1 cellular context compared by ENCODE assay signal in the genomic region with DNA sequence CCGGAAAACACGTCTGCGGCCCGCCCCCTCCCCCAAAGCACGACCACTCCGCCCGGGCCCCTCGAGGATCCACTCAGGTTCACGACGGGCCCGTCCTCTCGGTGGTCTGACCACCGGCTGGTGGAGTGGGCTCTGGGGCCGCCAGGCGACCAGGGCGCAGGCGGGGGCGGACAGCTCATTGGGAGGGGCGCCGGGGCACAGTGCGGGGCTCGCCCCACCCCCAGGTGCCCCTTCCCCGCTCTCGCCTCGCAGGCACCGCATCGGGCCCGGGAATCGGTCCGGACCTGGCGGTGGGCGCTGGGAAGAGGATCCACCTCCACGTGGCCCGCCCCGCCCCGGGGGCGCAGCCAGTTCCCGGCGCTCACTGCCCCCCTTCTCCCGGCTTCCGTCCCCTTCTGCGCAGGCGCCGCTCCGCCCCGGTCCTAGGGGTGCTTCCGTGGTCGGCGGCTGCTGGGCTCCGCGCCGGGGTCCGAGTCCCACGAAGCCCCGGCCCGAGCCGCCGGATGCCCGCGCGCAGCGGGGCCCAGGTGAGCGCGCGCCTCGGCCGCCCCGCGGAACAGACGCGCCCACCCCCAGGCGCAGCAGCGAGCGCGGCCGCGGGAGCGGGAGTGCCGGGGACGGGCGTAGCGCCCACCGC.
TF ChIP-seq lines count a peak whose summit lies in the region.

A gene with protein sequence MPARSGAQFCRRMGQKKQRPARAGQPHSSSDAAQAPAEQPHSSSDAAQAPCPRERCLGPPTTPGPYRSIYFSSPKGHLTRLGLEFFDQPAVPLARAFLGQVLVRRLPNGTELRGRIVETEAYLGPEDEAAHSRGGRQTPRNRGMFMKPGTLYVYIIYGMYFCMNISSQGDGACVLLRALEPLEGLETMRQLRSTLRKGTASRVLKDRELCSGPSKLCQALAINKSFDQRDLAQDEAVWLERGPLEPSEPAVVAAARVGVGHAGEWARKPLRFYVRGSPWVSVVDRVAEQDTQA (plus strand): TSS at position 419 of the 637 bp plus-strand sequence. CDS start 85 bp downstream, at position 504.

TF ChIP-seq in HepG2, 621 proteins besides CTCF, POLR2A, EP300 and RAD21 (continued from another document and continues in another):
- TF ChIP-seq, protein P1, sequence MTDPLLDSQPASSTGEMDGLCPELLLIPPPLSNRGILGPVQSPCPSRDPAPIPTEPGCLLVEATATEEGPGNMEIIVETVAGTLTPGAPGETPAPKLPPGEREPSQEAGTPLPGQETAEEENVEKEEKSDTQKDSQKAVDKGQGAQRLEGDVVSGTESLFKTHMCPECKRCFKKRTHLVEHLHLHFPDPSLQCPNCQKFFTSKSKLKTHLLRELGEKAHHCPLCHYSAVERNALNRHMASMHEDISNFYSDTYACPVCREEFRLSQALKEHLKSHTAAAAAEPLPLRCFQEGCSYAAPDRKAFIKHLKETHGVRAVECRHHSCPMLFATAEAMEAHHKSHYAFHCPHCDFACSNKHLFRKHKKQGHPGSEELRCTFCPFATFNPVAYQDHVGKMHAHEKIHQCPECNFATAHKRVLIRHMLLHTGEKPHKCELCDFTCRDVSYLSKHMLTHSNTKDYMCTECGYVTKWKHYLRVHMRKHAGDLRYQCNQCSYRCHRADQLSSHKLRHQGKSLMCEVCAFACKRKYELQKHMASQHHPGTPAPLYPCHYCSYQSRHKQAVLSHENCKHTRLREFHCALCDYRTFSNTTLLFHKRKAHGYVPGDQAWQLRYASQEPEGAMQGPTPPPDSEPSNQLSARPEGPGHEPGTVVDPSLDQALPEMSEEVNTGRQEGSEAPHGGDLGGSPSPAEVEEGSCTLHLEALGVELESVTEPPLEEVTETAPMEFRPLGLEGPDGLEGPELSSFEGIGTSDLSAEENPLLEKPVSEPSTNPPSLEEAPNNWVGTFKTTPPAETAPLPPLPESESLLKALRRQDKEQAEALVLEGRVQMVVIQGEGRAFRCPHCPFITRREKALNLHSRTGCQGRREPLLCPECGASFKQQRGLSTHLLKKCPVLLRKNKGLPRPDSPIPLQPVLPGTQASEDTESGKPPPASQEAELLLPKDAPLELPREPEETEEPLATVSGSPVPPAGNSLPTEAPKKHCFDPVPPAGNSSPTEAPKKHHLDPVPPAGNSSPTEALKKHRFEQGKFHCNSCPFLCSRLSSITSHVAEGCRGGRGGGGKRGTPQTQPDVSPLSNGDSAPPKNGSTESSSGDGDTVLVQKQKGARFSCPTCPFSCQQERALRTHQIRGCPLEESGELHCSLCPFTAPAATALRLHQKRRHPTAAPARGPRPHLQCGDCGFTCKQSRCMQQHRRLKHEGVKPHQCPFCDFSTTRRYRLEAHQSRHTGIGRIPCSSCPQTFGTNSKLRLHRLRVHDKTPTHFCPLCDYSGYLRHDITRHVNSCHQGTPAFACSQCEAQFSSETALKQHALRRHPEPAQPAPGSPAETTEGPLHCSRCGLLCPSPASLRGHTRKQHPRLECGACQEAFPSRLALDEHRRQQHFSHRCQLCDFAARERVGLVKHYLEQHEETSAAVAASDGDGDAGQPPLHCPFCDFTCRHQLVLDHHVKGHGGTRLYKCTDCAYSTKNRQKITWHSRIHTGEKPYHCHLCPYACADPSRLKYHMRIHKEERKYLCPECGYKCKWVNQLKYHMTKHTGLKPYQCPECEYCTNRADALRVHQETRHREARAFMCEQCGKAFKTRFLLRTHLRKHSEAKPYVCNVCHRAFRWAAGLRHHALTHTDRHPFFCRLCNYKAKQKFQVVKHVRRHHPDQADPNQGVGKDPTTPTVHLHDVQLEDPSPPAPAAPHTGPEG (CRISPR knock-in tag; IDR thresholded peaks at IDR 0.05), result no peak
- TF ChIP-seq FOXK1 (CRISPR knock-in tag; IDR thresholded peaks at IDR 0.05; ENCODE audit: borderline replicate concordance, low read depth) (0 out of 2 replicates have a peak, but pooled peaks have one; percentile 13), ZNF44 (CRISPR knock-in tag; IDR thresholded peaks at IDR 0.05) (no peak), ZNF180 (CRISPR knock-in tag; IDR thresholded peaks at IDR 0.05; ENCODE audit: borderline replicate concordance, low read depth) (no peak), ZMYM2 (CRISPR knock-in tag; IDR thresholded peaks at IDR 0.05) (0 out of 2 replicates have a peak, but pooled peaks have one; percentile 7), ZNF292 (CRISPR knock-in tag; IDR thresholded peaks at IDR 0.05; ENCODE audit: borderline replicate concordance, low read depth) (no peak), ZFP62 (CRISPR knock-in tag; IDR thresholded peaks at IDR 0.05) (no peak), BRCA1 (CRISPR knock-in tag; IDR thresholded peaks at IDR 0.05) (no peak), EHMT2 (IDR thresholded peaks at IDR 0.05; ENCODE audit: borderline replicate concordance, low read depth, low read length) (no peak), SMAD9 (CRISPR knock-in tag; IDR thresholded peaks at IDR 0.05) (no peak), HNF4G (IDR thresholded peaks at IDR 0.05; ENCODE audit: borderline replicate concordance, low read depth, low read length) (no peak), HNF4G (CRISPR knock-in tag; IDR thresholded peaks at IDR 0.05; ENCODE audit: borderline replicate concordance, low read depth) (no peak), ETV6 (CRISPR knock-in tag; conservative IDR thresholded peaks at IDR 0.05) (no peak), BHLHE40 (IDR thresholded peaks at IDR 0.05; ENCODE audit: low read length) (no peak), NR2C2 (CRISPR knock-in tag; IDR thresholded peaks at IDR 0.05; ENCODE audit: borderline replicate concordance) (peak; percentile 24; the same call in 1 of the 2 replicates), FOXC1 (CRISPR knock-in tag; IDR thresholded peaks at IDR 0.05; ENCODE audit: borderline replicate concordance) (no peak), ZNF225 (CRISPR knock-in tag; IDR thresholded peaks at IDR 0.05) (no peak), ZSCAN21 (CRISPR knock-in tag; IDR thresholded peaks at IDR 0.05; ENCODE audit: borderline replicate concordance) (no peak; the same call in 1 of the 2 replicates), ZMAT3 (CRISPR knock-in tag; conservative IDR thresholded peaks at IDR 0.05) (no peak; the same call in 1 of the 2 replicates), PCBP2 (optimal IDR thresholded peaks at IDR 0.05; ENCODE audit: low read depth, low read length, poor library complexity, severe bottlenecking) (no peak), NFRKB (IDR thresholded peaks at IDR 0.05) (no peak), TARDBP (CRISPR knock-in tag; IDR thresholded peaks at IDR 0.05) (no peak), NCOR1 (IDR thresholded peaks at IDR 0.05; ENCODE audit: borderline replicate concordance, low read length) (no peak), ZFP36L2 (CRISPR knock-in tag; IDR thresholded peaks at IDR 0.05) (no peak), ZNF891 (CRISPR knock-in tag; IDR thresholded peaks at IDR 0.05) (no peak), ZNF629 (CRISPR knock-in tag; conservative IDR thresholded peaks at IDR 0.05) (no peak), DNMT1 (CRISPR knock-in tag; IDR thresholded peaks at IDR 0.05) (no peak), TSC22D2 (CRISPR knock-in tag; IDR thresholded peaks at IDR 0.05; ENCODE audit: borderline replicate concordance) (no peak), RORA (CRISPR knock-in tag; IDR thresholded peaks at IDR 0.05) (no peak), IKZF4 (CRISPR knock-in tag; IDR thresholded peaks at IDR 0.05; ENCODE audit: borderline replicate concordance, low read depth, not compliant biosample characterization) (no peak), SPEN (CRISPR knock-in tag; IDR thresholded peaks at IDR 0.05; ENCODE audit: low read depth) (peak; percentile 74; the same call in 1 of the 2 replicates), ZFP90 (CRISPR knock-in tag; IDR thresholded peaks at IDR 0.05; ENCODE audit: borderline replicate concordance) (0 out of 2 replicates have a peak, but pooled peaks have one; percentile 59), KDM1A (CRISPR knock-in tag; IDR thresholded peaks at IDR 0.05) (no peak), U2AF2 (IDR thresholded peaks at IDR 0.05; ENCODE audit: low read depth, low read length) (no peak), NFE2 (CRISPR knock-in tag; IDR thresholded peaks at IDR 0.05) (no peak), ESRRA (CRISPR knock-in tag; IDR thresholded peaks at IDR 0.05; ENCODE audit: low read depth) (no peak), GFI1 (CRISPR knock-in tag; IDR thresholded peaks at IDR 0.05; ENCODE audit: borderline replicate concordance) (no peak), MED1 (CRISPR knock-in tag; IDR thresholded peaks at IDR 0.05) (peak; percentile 58; the same call in 1 of the 2 replicates), WIZ (CRISPR knock-in tag; IDR thresholded peaks at IDR 0.05) (no peak), ZNF607 (CRISPR knock-in tag; IDR thresholded peaks at IDR 0.05; ENCODE audit: borderline replicate concordance) (no peak; the same call in 1 of the 2 replicates)
- TF ChIP-seq, protein P2, sequence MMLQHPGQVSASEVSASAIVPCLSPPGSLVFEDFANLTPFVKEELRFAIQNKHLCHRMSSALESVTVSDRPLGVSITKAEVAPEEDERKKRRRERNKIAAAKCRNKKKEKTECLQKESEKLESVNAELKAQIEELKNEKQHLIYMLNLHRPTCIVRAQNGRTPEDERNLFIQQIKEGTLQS (CRISPR knock-in tag; IDR thresholded peaks at IDR 0.05), result no peak
- TF ChIP-seq, protein P3, sequence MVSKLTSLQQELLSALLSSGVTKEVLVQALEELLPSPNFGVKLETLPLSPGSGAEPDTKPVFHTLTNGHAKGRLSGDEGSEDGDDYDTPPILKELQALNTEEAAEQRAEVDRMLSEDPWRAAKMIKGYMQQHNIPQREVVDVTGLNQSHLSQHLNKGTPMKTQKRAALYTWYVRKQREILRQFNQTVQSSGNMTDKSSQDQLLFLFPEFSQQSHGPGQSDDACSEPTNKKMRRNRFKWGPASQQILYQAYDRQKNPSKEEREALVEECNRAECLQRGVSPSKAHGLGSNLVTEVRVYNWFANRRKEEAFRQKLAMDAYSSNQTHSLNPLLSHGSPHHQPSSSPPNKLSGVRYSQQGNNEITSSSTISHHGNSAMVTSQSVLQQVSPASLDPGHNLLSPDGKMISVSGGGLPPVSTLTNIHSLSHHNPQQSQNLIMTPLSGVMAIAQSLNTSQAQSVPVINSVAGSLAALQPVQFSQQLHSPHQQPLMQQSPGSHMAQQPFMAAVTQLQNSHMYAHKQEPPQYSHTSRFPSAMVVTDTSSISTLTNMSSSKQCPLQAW (CRISPR knock-in tag; IDR thresholded peaks at IDR 0.05), result 0 out of 2 replicates have a peak, but pooled peaks have one; percentile 21
- TF ChIP-seq, protein P4, sequence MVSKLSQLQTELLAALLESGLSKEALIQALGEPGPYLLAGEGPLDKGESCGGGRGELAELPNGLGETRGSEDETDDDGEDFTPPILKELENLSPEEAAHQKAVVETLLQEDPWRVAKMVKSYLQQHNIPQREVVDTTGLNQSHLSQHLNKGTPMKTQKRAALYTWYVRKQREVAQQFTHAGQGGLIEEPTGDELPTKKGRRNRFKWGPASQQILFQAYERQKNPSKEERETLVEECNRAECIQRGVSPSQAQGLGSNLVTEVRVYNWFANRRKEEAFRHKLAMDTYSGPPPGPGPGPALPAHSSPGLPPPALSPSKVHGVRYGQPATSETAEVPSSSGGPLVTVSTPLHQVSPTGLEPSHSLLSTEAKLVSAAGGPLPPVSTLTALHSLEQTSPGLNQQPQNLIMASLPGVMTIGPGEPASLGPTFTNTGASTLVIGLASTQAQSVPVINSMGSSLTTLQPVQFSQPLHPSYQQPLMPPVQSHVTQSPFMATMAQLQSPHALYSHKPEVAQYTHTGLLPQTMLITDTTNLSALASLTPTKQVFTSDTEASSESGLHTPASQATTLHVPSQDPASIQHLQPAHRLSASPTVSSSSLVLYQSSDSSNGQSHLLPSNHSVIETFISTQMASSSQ (IDR thresholded peaks at IDR 0.05; ENCODE audit: low read depth), result no peak
- TF ChIP-seq, protein P4 (CRISPR knock-in tag; IDR thresholded peaks at IDR 0.05; ENCODE audit: borderline replicate concordance), result no peak
- TF ChIP-seq, protein P5, sequence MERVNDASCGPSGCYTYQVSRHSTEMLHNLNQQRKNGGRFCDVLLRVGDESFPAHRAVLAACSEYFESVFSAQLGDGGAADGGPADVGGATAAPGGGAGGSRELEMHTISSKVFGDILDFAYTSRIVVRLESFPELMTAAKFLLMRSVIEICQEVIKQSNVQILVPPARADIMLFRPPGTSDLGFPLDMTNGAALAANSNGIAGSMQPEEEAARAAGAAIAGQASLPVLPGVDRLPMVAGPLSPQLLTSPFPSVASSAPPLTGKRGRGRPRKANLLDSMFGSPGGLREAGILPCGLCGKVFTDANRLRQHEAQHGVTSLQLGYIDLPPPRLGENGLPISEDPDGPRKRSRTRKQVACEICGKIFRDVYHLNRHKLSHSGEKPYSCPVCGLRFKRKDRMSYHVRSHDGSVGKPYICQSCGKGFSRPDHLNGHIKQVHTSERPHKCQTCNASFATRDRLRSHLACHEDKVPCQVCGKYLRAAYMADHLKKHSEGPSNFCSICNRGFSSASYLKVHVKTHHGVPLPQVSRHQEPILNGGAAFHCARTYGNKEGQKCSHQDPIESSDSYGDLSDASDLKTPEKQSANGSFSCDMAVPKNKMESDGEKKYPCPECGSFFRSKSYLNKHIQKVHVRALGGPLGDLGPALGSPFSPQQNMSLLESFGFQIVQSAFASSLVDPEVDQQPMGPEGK (CRISPR knock-in tag; IDR thresholded peaks at IDR 0.05), result peak; percentile 97
- TF ChIP-seq, protein P6, sequence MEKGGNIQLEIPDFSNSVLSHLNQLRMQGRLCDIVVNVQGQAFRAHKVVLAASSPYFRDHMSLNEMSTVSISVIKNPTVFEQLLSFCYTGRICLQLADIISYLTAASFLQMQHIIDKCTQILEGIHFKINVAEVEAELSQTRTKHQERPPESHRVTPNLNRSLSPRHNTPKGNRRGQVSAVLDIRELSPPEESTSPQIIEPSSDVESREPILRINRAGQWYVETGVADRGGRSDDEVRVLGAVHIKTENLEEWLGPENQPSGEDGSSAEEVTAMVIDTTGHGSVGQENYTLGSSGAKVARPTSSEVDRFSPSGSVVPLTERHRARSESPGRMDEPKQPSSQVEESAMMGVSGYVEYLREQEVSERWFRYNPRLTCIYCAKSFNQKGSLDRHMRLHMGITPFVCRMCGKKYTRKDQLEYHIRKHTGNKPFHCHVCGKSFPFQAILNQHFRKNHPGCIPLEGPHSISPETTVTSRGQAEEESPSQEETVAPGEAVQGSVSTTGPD (CRISPR knock-in tag; IDR thresholded peaks at IDR 0.05), result no peak
- TF ChIP-seq, protein P7, sequence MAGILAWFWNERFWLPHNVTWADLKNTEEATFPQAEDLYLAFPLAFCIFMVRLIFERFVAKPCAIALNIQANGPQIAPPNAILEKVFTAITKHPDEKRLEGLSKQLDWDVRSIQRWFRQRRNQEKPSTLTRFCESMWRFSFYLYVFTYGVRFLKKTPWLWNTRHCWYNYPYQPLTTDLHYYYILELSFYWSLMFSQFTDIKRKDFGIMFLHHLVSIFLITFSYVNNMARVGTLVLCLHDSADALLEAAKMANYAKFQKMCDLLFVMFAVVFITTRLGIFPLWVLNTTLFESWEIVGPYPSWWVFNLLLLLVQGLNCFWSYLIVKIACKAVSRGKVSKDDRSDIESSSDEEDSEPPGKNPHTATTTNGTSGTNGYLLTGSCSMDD (CRISPR knock-in tag; IDR thresholded peaks at IDR 0.05), result no peak
